34 cellular contexts compared by ENCODE assay signal in the genomic region with DNA sequence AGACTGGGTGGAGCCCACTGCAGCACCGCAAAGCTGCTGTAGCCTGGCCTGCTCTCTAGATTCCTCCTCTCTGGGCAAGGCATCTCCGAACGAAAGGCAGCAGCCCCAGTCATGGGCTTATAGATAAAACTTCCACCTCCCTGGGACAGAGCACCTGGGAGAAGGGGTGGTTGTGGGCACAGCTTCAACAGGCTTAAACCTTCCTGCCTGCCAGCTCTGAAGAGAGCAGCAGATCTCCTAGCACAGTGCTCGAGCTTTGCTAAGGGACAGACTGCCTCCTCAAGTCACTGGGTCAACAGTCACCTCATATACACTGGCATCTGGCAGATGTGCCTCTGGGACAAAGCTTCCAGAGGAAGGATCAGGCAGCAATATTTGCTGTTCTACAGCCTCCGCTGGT.
"Had no signal": no experiment of that assay in that cellular context is flagged by ENCODE, and none has a peak within 500 bp of the region (broad histone marks: within the 10 kb centered on the region; RNA-seq: fewer than 3 reads in every experiment).

No MANE protein-coding gene starts in this region.

- DNase-seq: Karpas-422, Kasumi-1, MG63, MM.1S, MV-4-11, NCI-H1048, NCI-H1092, NCI-H1092 treated with DMSO at 0.1 percent for 48 hours, NCI-H1105, NCI-H1105 treated with DMSO at 0.1 percent for 48 hours, NCI-H1417, NCI-H1417 treated with DMSO at 0.1 percent for 48 hours, NCI-H1436, NCI-H1436 treated with DMSO at 0.1 percent for 48 hours, NCI-H146, NCI-H1694, NCI-H1694 treated with DMSO at 0.1 percent for 48 hours, NCI-H187, NCI-H187 treated with DMSO at 0.1 percent for 48 hours, NCI-H1930, NCI-H2029, NCI-H2029 treated with DMSO at 0.1 percent for 48 hours, NCI-H2081, NCI-H2081 treated with DMSO at 0.1 percent for 48 hours, NCI-H2107, NCI-H2171, NCI-H2171 treated with DMSO at 0.1 percent for 48 hours, NCI-H2227 treated with DMSO at 0.1 percent for 48 hours, NCI-H226, NCI-H345, NCI-H446, NCI-H446 treated with DMSO at 0.1 percent for 48 hours, NCI-H510A, NCI-H510A treated with DMSO at 0.1 percent for 48 hours had no signal

- H3K4me3 ChIP-seq: MG63 had no signal

- H3K36me3 ChIP-seq: MG63 had no signal

- H3K27me3 ChIP-seq: MG63 had no signal
